ENCODE assay signal across 8 cellular contexts in genomic region chr1:210407207-210407886, GRCh38.
A peak's percentile ranks its signal among the peaks of the same experiment; 100 is the strongest.
DNase-seq lines count a peak whose midpoint lies in the region; ATAC-seq, FAIRE-seq and TF ChIP-seq lines count a peak whose summit lies in the region.

No MANE protein-coding gene starts in this region.

- H3K4me3 ChIP-seq in HAP-1 = no peak overlapping the region
- H3K4me3 ChIP-seq in SU-DHL-6 (ENCODE audit: insufficient read depth, low read length, poor library complexity, severe bottlenecking) = no peak overlapping the region
- H3K4me3 ChIP-seq in right atrium auricular region = no peak overlapping the region
- H3K4me3 ChIP-seq in small intestine (ENCODE audit: low read depth in 1 of 2, low read length in 2 of 2) = no peak overlapping the region

- H3K4me1 ChIP-seq in HAP-1 (no peaks in the 10 kb centered on the region; the same call in 1 of the 2 replicates), right atrium auricular region (no peaks in the 10 kb centered on the region), small intestine (ENCODE audit: control insufficient read depth in 2 of 2, insufficient read depth in 1 of 2, low read depth in 1 of 2, low read length in 1 of 2) (no peaks in the 10 kb centered on the region)

- no peaks in the 10 kb centered on the region for H3F3A ChIP-seq in SU-DHL-6 (ENCODE audit: insufficient read depth)

- no peak for FAIRE-seq in small intestine (lab: Jason Lieb, UNC)

- H3K27ac ChIP-seq in SU-DHL-6 (ENCODE audit: low read depth, low read length) = no peak overlapping the region
- no peak overlapping the region for H3K27ac ChIP-seq in right atrium auricular region
- H3K27ac ChIP-seq in small intestine (ENCODE audit: low read depth in 1 of 2, low read length in 1 of 2) = no peak overlapping the region

- H3K27me3 Mint-ChIP-seq in activated naive CD8-positive, alpha-beta T cell treated with anti-CD3 and anti-CD28 coated beads, Interleukin-2, amount 10 ng/mL, durations not matched to agents 7 days and 5 days = peaks cover 10% of the 10 kb centered on the region

- WGBS in small intestine, 3 donors = 27 to 29% (median 27%) methylated on average over 9 of the region's 9 CpGs

- H3K9me2 ChIP-seq in SU-DHL-6 (replicated peaks; ENCODE audit: insufficient read depth, low read length) = no peaks in the 10 kb centered on the region

- H3K27me3 ChIP-seq in HAP-1 (ENCODE audit: low read depth) = peaks cover 9% of the 10 kb centered on the region; the same call in 1 of the 2 replicates
- no peaks in the 10 kb centered on the region for H3K27me3 ChIP-seq in SU-DHL-6 (ENCODE audit: low read length)
- no peaks in the 10 kb centered on the region for H3K27me3 ChIP-seq in right atrium auricular region
- H3K27me3 ChIP-seq in small intestine (ENCODE audit: control insufficient read depth in 2 of 2, insufficient read depth in 2 of 2, low read length in 2 of 2) = no peaks in the 10 kb centered on the region

- H3K9me3 ChIP-seq in HAP-1 (no peaks in the 10 kb centered on the region), SU-DHL-6 (ENCODE audit: insufficient read depth, low read length) (no peaks in the 10 kb centered on the region), right atrium auricular region (no peaks in the 10 kb centered on the region), small intestine (ENCODE audit: control insufficient read depth, low read depth) (no peaks in the 10 kb centered on the region)

- no peaks in the 10 kb centered on the region for H3K9me3 Mint-ChIP-seq in activated naive CD8-positive, alpha-beta T cell treated with anti-CD3 and anti-CD28 coated beads, Interleukin-2, amount 10 ng/mL, durations not matched to agents 7 days and 5 days

- no peaks in the 10 kb centered on the region for H3K79me2 ChIP-seq in SU-DHL-6 (ENCODE audit: insufficient read depth, low read length)

- H3K36me3 Mint-ChIP-seq in activated naive CD8-positive, alpha-beta T cell treated with anti-CD3 and anti-CD28 coated beads, Interleukin-2, amount 10 ng/mL, durations not matched to agents 7 days and 5 days = no peaks in the 10 kb centered on the region

- H2AFZ ChIP-seq in SU-DHL-6 (ENCODE audit: low read depth, low read length, severe bottlenecking) = no peak overlapping the region

- POLR2A ChIA-PET in activated naive CD8-positive, alpha-beta T cell treated with anti-CD3 and anti-CD28 coated beads, Interleukin-2, amount 10 ng/mL, durations not matched to agents 7 days and 5 days (lab: Charles Lee) = no interaction called here

- no peaks in the 10 kb centered on the region for H3K4me1 Mint-ChIP-seq in activated naive CD8-positive, alpha-beta T cell treated with anti-CD3 and anti-CD28 coated beads, Interleukin-2, amount 10 ng/mL, durations not matched to agents 7 days and 5 days

- H4K20me1 ChIP-seq in SU-DHL-6 (ENCODE audit: low read depth, low read length) = no peaks in the 10 kb centered on the region

- in situ Hi-C loops in HAP-1 (cut with MboI; ENCODE audit: low sequenced_read_pairs) = no loop called here

- TF ChIP-seq CTCF in SU-DHL-6 (IDR thresholded peaks at IDR 0.05; ENCODE audit: insufficient read depth, low read length, poor library complexity, severe bottlenecking) (peak; percentile 77), right atrium auricular region (IDR thresholded peaks at IDR 0.05) (peak; percentile 87 to 96)

- H3K4me2 ChIP-seq in SU-DHL-6 (ENCODE audit: low read depth, low read length, poor library complexity, severe bottlenecking) = no peak overlapping the region

- peak; percentile 30 for DNase-seq in GDM1 (lab: John Stamatoyannopoulos, UW)
- DNase-seq in HAP-1 (ENCODE audit: low spot score in 2 of 2) = peak; percentile 49 to 83
- DNase-seq in NAMALWA (ENCODE audit: low spot score) = peak; percentile 74
- DNase-seq in activated naive CD8-positive, alpha-beta T cell treated with anti-CD3 and anti-CD28 coated beads, Interleukin-2, amount 10 ng/mL, durations not matched to agents 7 days and 5 days = peak; percentile 81
- DNase-seq in right atrium auricular region (ENCODE audit: low spot score) = peak; percentile 74
- DNase-seq in small intestine = peak; percentile 65

- H3K27ac Mint-ChIP-seq in activated naive CD8-positive, alpha-beta T cell treated with anti-CD3 and anti-CD28 coated beads, Interleukin-2, amount 10 ng/mL, durations not matched to agents 7 days and 5 days = no peak overlapping the region

- H3K36me3 ChIP-seq in HAP-1 (replicated peaks) (no peaks in the 10 kb centered on the region), SU-DHL-6 (ENCODE audit: low read length) (no peaks in the 10 kb centered on the region), right atrium auricular region (no peaks in the 10 kb centered on the region), small intestine (ENCODE audit: control insufficient read depth in 2 of 2, insufficient read depth in 2 of 2, low read length in 2 of 2) (no peaks in the 10 kb centered on the region)

- no peak overlapping the region for H3K4me3 Mint-ChIP-seq in activated naive CD8-positive, alpha-beta T cell treated with anti-CD3 and anti-CD28 coated beads, Interleukin-2, amount 10 ng/mL, durations not matched to agents 7 days and 5 days

- ATAC-seq in activated naive CD8-positive, alpha-beta T cell treated with anti-CD3 and anti-CD28 coated beads, Interleukin-2, amount 10 ng/mL, durations not matched to agents 7 days and 5 days (ENCODE audit: low read depth) = peak; percentile 65
- no peak for ATAC-seq in GM21825 (IDR thresholded peaks at IDR 0.05; ENCODE audit: unreplicated experiment)

- H3K9ac ChIP-seq in SU-DHL-6 (ENCODE audit: low read length) = no peak overlapping the region

Comparison
In these comparisons a context has a peak if more than half of its experiments do, and no peak if none do; other contexts are left out.
1. DNase-seq: peak in every context shown above with its lines; median percentile 81 in activated naive CD8-positive, alpha-beta T cell treated with anti-CD3 and anti-CD28 coated beads, Interleukin-2, amount 10 ng/mL, durations not matched to agents 7 days and 5 days; 74 in NAMALWA; 74 in right atrium auricular region; 66 in HAP-1; 65 in small intestine; 30 in GDM1.